In the genomic region with DNA sequence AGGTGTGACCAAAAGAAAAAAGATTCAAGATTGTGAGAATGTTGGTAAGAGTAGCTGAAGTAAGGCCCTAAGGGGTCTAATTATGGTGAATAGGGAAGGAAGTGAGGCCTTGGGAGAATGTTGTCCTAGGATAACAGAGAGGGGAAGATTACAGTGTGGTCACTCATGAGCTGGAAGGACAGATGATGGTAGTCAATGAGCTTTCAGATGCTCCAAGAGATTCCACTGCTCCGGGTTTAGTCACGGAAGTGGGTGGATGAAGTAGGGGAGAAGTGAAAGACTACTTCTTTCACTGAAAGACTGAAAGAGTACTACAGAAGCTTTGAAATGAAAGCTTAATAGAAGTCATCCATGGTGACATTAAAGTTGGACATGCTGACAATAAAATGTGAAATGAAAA, we compare ENCODE assay signal across 25 cellular contexts.
"Had no signal": no experiment of that assay in that cellular context is flagged by ENCODE, and none has a peak within 500 bp of the region (broad histone marks: within the 10 kb centered on the region; RNA-seq: fewer than 3 reads in every experiment).

No MANE protein-coding gene starts in this region.

- H3K27ac Mint-ChIP-seq: effector memory CD8-positive, alpha-beta T cell; nephron; stimulated activated effector memory CD8-positive, alpha-beta T cell treated with anti-CD3 and anti-CD28 coated beads, Interleukin-12 subunit alpha, Interleukin-12 subunit beta, amount 100 ng/mL, for 72 hours had no signal

- H3K27me3 ChIP-seq: gastroesophageal sphincter, heart left ventricle, hepatocyte, left lung, sigmoid colon, tibial nerve, upper lobe of right lung, uterus had no signal

- H3K4me2 ChIP-seq: hepatocyte had no signal

- H3K4me1 Mint-ChIP-seq: nephron; stimulated activated effector memory CD8-positive, alpha-beta T cell treated with anti-CD3 and anti-CD28 coated beads, Interleukin-12 subunit alpha, Interleukin-12 subunit beta, amount 100 ng/mL, for 72 hours had no signal

- H3K27me3 Mint-ChIP-seq: effector memory CD8-positive, alpha-beta T cell; naive thymus-derived CD4-positive, alpha-beta T cell had no signal

- H3K27ac ChIP-seq: gastroesophageal sphincter, heart left ventricle, hepatocyte, psoas muscle, sigmoid colon, thoracic aorta, tibial nerve, upper lobe of right lung, uterus had no signal

- H2AFZ ChIP-seq: hepatocyte had no signal

- H3K9me3 ChIP-seq: gastroesophageal sphincter, heart left ventricle, left lung, psoas muscle, sigmoid colon, thoracic aorta, tibial nerve, upper lobe of right lung, uterus had no signal

- H3K4me3 Mint-ChIP-seq: effector memory CD8-positive, alpha-beta T cell; naive thymus-derived CD4-positive, alpha-beta T cell; nephron; stimulated activated effector memory CD8-positive, alpha-beta T cell treated with anti-CD3 and anti-CD28 coated beads, Interleukin-12 subunit alpha, Interleukin-12 subunit beta, amount 100 ng/mL, for 72 hours had no signal

- H3K79me2 ChIP-seq: hepatocyte had no signal

- H3K9me3 Mint-ChIP-seq: effector memory CD8-positive, alpha-beta T cell; stimulated activated effector memory CD8-positive, alpha-beta T cell treated with anti-CD3 and anti-CD28 coated beads, Interleukin-12 subunit alpha, Interleukin-12 subunit beta, amount 100 ng/mL, for 72 hours had no signal

- ATAC-seq: effector memory CD8-positive, alpha-beta T cell; gastroesophageal sphincter; heart left ventricle; left cardiac atrium; left lung; naive thymus-derived CD4-positive, alpha-beta T cell; psoas muscle; right cardiac atrium; stimulated activated effector memory CD8-positive, alpha-beta T cell treated with anti-CD3 and anti-CD28 coated beads, Interleukin-12 subunit alpha, Interleukin-12 subunit beta, amount 100 ng/mL, for 72 hours; upper lobe of right lung had no signal

- DNase-seq: cortex of kidney; effector memory CD8-positive, alpha-beta T cell; foreskin fibroblast; heart left ventricle; left cardiac atrium; left lung; mesenchymal stem cell; midbrain; naive thymus-derived CD4-positive, alpha-beta T cell; nucleus accumbens; posterior cingulate gyrus; psoas muscle; right cardiac atrium; sigmoid colon; stimulated activated CD4-positive, alpha-beta T cell treated with anti-CD3 and anti-CD28 coated beads, Interleukin-2, amount 100 ng/mL, for 24 hours; stimulated activated CD4-positive, alpha-beta T cell treated with anti-CD3 and anti-CD28 coated beads, Interleukin-4, amount 100 ng/mL, for 24 hours; stimulated activated naive CD4-positive, alpha-beta T cell treated with Interleukin-2 at 50 U/mL for 16 hours; upper lobe of right lung; uterus had no signal

- H3K4me1 ChIP-seq: gastroesophageal sphincter, heart left ventricle, psoas muscle, sigmoid colon, tibial nerve, upper lobe of right lung, uterus had no signal

- H3K36me3 ChIP-seq: left lung, thoracic aorta had no signal

- H3K4me3 ChIP-seq: gastroesophageal sphincter, heart left ventricle, hepatocyte, left lung, psoas muscle, sigmoid colon, thoracic aorta, tibial nerve, upper lobe of right lung, uterus had no signal
